Comparison of ENCODE assay signal across 8 cellular contexts in the genomic region with DNA sequence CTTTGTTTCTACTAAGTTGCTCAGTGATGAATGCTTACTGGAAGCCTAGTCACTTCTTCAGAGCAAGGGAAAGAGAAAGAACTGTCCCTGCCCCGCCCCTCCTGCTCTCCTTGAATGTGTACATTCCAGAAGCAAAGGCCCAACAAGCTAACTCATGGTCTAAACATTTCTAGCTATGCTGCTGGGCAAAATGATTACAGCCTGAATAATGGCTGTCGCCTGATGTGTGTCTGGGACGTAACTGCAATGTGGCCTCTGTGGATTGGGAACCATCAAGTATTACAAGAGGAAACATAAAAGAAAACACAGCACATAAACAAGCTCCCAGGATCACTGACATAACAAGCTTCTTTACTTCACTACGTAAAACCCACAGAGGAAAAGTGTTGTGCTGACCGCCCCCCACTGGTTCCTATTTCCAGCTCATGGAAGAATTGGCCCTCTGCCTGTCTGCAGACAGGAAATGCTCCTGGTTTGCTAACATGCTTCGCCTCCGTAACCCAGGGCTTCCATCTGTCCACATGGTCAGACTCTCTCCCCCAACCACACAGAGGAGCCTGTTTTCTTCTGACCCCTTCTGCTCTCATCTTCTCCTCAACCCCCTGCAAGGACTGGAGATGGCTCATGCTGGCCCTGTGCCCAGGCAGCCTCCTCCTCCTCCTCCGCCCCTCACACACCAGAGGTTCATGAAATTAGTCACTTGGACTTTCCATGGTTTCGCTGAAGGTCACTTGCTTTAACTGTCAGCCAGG.
A peak's percentile ranks its signal among the peaks of the same experiment; 100 is the strongest.
DNase-seq lines count a peak whose midpoint lies in the region; ATAC-seq and TF ChIP-seq lines count a peak whose summit lies in the region.

No MANE protein-coding gene starts in this region.

- H3K36me3 ChIP-seq in neutrophil (no peaks in the 10 kb centered on the region), thoracic aorta (no peaks in the 10 kb centered on the region)

- H3K27me3 Mint-ChIP-seq in activated T-cell treated with anti-CD3 and anti-CD28 coated beads, Interleukin-2, amount 50 U/mL, for 24 hours = no peaks in the 10 kb centered on the region

- no peaks in the 10 kb centered on the region for H3K9me3 ChIP-seq in neutrophil
- H3K9me3 ChIP-seq in thoracic aorta = no peaks in the 10 kb centered on the region

- H3K4me1 ChIP-seq in neutrophil (ENCODE audit: control insufficient read depth in 1 of 2, insufficient read depth in 1 of 2, low read depth in 1 of 2, low read length in 1 of 2) (peaks cover 28% of the 10 kb centered on the region in 2 experiments), thoracic aorta (ENCODE audit: control insufficient read depth in 1 of 2, low read depth in 2 of 2) (peaks cover 23 to 55% of the 10 kb centered on the region in 2 donors)

- peak overlapping the region; percentile 99 for H3K27ac Mint-ChIP-seq in activated T-cell treated with anti-CD3 and anti-CD28 coated beads, Interleukin-2, amount 50 U/mL, for 24 hours

- peaks cover 75% of the 10 kb centered on the region for H3K4me1 Mint-ChIP-seq in activated T-cell treated with anti-CD3 and anti-CD28 coated beads, Interleukin-2, amount 50 U/mL, for 24 hours (ENCODE audit: low read depth)

- peak; percentile 41 for TF ChIP-seq CTCF in fibroblast of pulmonary artery (IDR thresholded peaks at IDR 0.05; ENCODE audit: low read length, missing control alignments)
- no peak for TF ChIP-seq CTCF in neutrophil (IDR thresholded peaks at IDR 0.05)
- no peak for TF ChIP-seq CTCF in thoracic aorta (IDR thresholded peaks at IDR 0.05)

- H3K27ac ChIP-seq in neutrophil (peak overlapping the region; percentile 94), thoracic aorta (peak overlapping the region; percentile 58 to 75)

- no peaks in the 10 kb centered on the region for H3K9me3 Mint-ChIP-seq in activated T-cell treated with anti-CD3 and anti-CD28 coated beads, Interleukin-2, amount 50 U/mL, for 24 hours

- peak; percentile 90 for DNase-seq in GM04504 (ENCODE audit: low read depth)
- DNase-seq in Kasumi-1 (lab: John Stamatoyannopoulos, UW) = peak; percentile 48 to 76
- peak; percentile 72 for DNase-seq in activated T-cell treated with anti-CD3 and anti-CD28 coated beads, Interleukin-2, amount 50 U/mL, for 24 hours
- DNase-seq in fibroblast of pulmonary artery (ENCODE audit: low read depth) = peak; percentile 98
- peak; percentile 27 for DNase-seq in thoracic aorta (ENCODE audit: low spot score)
- DNase-seq in NCI-H1930 (lab: John Stamatoyannopoulos, UW) = no peak

- H3K4me3 Mint-ChIP-seq in activated T-cell treated with anti-CD3 and anti-CD28 coated beads, Interleukin-2, amount 50 U/mL, for 24 hours = peak overlapping the region; percentile 63

- ATAC-seq in GM21786 (IDR thresholded peaks at IDR 0.05; ENCODE audit: unreplicated experiment) (peak; percentile 45), thoracic aorta (ENCODE audit: insufficient number of reproducible peaks, low FRiP score, low read depth) (peak; percentile 51)

- H3K27me3 ChIP-seq in neutrophil (no peaks in the 10 kb centered on the region), thoracic aorta (replicated peaks; ENCODE audit: insufficient read depth) (no peaks in the 10 kb centered on the region)

- H3K4me3 ChIP-seq in fibroblast of pulmonary artery (replicated peaks; ENCODE audit: low read depth, low read length) (peak overlapping the region; percentile 38), neutrophil (ENCODE audit: low read depth in 1 of 2, low read length in 1 of 2) (peak overlapping the region in 1 of 2 experiments; percentile 20), thoracic aorta (peak overlapping the region; percentile 25)

- peaks cover 44% of the 10 kb centered on the region for H3K36me3 Mint-ChIP-seq in activated T-cell treated with anti-CD3 and anti-CD28 coated beads, Interleukin-2, amount 50 U/mL, for 24 hours (ENCODE audit: low read depth)

Comparison
In these comparisons a context has a peak if more than half of its experiments do, and no peak if none do; other contexts are left out.
1. DNase-seq: peak in GM04504 (single experiment), Kasumi-1 (2 of 2), activated T-cell treated with anti-CD3 and anti-CD28 coated beads, Interleukin-2, amount 50 U/mL, for 24 hours (single experiment), fibroblast of pulmonary artery (single experiment) and thoracic aorta (single experiment); none in NCI-H1930 (0 of 2).